ENCODE assay signal across 1 cellular context in the genomic region with DNA sequence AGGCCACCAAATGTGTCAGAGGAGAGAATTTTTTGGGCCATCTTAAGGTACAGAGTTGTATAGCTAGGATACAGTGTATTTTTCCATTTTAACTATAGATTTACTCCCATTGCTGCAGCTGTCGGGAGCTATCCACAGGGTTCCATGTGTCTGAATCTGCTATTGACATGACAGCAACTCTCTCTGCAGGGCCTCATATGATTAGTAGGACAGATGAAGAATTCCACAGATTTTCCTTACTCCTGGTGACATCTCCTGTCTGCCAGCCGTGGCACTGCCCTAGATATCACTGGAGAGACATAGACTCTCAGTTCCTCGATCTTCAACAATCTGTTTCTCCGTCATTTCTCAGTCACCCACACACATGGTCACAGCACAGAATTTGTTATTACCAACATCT.
TF ChIP-seq lines count a peak whose summit lies in the region.

No MANE protein-coding gene starts in this region.

TF ChIP-seq in IMR-90, 13 proteins besides CTCF, POLR2A, EP300 and RAD21 (continued from another document):
- TF ChIP-seq, protein P1, sequence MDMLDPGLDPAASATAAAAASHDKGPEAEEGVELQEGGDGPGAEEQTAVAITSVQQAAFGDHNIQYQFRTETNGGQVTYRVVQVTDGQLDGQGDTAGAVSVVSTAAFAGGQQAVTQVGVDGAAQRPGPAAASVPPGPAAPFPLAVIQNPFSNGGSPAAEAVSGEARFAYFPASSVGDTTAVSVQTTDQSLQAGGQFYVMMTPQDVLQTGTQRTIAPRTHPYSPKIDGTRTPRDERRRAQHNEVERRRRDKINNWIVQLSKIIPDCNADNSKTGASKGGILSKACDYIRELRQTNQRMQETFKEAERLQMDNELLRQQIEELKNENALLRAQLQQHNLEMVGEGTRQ (IDR thresholded peaks at IDR 0.05; ENCODE audit: low read depth, low read length), result no peak
- TF ChIP-seq NFE2L2 (IDR thresholded peaks at IDR 0.05; ENCODE audit: low read depth, low read length), result no peak
- TF ChIP-seq SMC3 (IDR thresholded peaks at IDR 0.05; ENCODE audit: low read depth, low read length), result no peak
- TF ChIP-seq FOS (IDR thresholded peaks at IDR 0.05; ENCODE audit: low read depth, low read length), result no peak
- no peak for TF ChIP-seq RFX5 (IDR thresholded peaks at IDR 0.05; ENCODE audit: low read depth, low read length)
- no peak for TF ChIP-seq BHLHE40 (IDR thresholded peaks at IDR 0.05; ENCODE audit: low read depth, low read length)
- TF ChIP-seq, protein P2, sequence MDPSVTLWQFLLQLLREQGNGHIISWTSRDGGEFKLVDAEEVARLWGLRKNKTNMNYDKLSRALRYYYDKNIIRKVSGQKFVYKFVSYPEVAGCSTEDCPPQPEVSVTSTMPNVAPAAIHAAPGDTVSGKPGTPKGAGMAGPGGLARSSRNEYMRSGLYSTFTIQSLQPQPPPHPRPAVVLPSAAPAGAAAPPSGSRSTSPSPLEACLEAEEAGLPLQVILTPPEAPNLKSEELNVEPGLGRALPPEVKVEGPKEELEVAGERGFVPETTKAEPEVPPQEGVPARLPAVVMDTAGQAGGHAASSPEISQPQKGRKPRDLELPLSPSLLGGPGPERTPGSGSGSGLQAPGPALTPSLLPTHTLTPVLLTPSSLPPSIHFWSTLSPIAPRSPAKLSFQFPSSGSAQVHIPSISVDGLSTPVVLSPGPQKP (IDR thresholded peaks at IDR 0.05; ENCODE audit: borderline replicate concordance, low read depth, low read length), result no peak
